23 cellular contexts compared by ENCODE assay signal in genomic region chr17:31156326-31156725, GRCh38.
DNase-seq lines count a peak whose midpoint lies in the region; ATAC-seq, FAIRE-seq and TF ChIP-seq lines count a peak whose summit lies in the region.
"Had no signal": no experiment of that assay in that cellular context is flagged by ENCODE, and none has a peak within 500 bp of the region (broad histone marks: within the 10 kb centered on the region; RNA-seq: fewer than 3 reads in every experiment).

No MANE protein-coding gene starts in this region.

- H3K36me3 Mint-ChIP-seq in astrocyte (ENCODE audit: low read depth, unreplicated experiment) (peaks cover 2% of the 10 kb centered on the region), glutamatergic neuron (ENCODE audit: unreplicated experiment) (no peaks in the 10 kb centered on the region)

- peaks cover 3% of the 10 kb centered on the region for H3K36me3 ChIP-seq in astrocyte (ENCODE audit: insufficient read depth, low read length)

- H3K9me3 Mint-ChIP-seq in astrocyte (ENCODE audit: unreplicated experiment) (no peaks in the 10 kb centered on the region), glutamatergic neuron (ENCODE audit: unreplicated experiment) (no peaks in the 10 kb centered on the region)

- H3K4me1 Mint-ChIP-seq in astrocyte (ENCODE audit: low read depth, unreplicated experiment) (peaks cover 19% of the 10 kb centered on the region), glutamatergic neuron (ENCODE audit: low read depth, unreplicated experiment) (no peaks in the 10 kb centered on the region)

- peaks cover 18% of the 10 kb centered on the region for H3K4me1 ChIP-seq in astrocyte (ENCODE audit: insufficient read depth, low read length)
- H3K4me1 ChIP-seq: ascending aorta; BLaER1 treated with 17β-estradiol and CSF1 and Interleukin-3, amounts not matched to agents 10 nM and 100 nM; parathyroid adenoma; vagina had no signal

- H3K27me3 Mint-ChIP-seq in astrocyte (ENCODE audit: low read depth, unreplicated experiment), result no peaks in the 10 kb centered on the region
- no peaks in the 10 kb centered on the region for H3K27me3 Mint-ChIP-seq in glutamatergic neuron (ENCODE audit: unreplicated experiment)
- H3K27me3 Mint-ChIP-seq: dendritic cell treated with granulocyte-macrophage colony-stimulating factor and Interleukin-4, amounts not matched to agents 40 ng/mL and 50 ng/mL, for 4 days; naive B cell had no signal

- DNase-seq in GM04504 (ENCODE audit: low read depth) (peak; percentile 29), astrocyte (ENCODE audit: low read depth) (peak; percentile 88), fibroblast of villous mesenchyme (ENCODE audit: low read depth) (peak; percentile 54), C1 segment of cervical spinal cord (lab: John Stamatoyannopoulos, UW) (no peak), glutamatergic neuron (no peak)
- DNase-seq: activated CD4-positive, alpha-beta T cell treated with anti-CD3 and anti-CD28 coated beads for 48 hours; erythroblast; kidney; MG63; naive B cell; NCI-H146; NCI-H82; small intestine; stimulated activated CD8-positive, alpha-beta memory T cell treated with anti-CD3 and anti-CD28 coated beads, Interleukin-4, amount 100 ng/mL, for 48 hours had no signal

- peak overlapping the region; percentile 62 for H3K9ac ChIP-seq in astrocyte (ENCODE audit: low read length)
- H3K9ac ChIP-seq: BLaER1 treated with 17β-estradiol and CSF1 and Interleukin-3, amounts not matched to agents 10 nM and 100 nM; parathyroid adenoma had no signal

- H3K27ac ChIP-seq in astrocyte (ENCODE audit: low read depth, low read length), result peak overlapping the region; percentile 66
- H3K27ac ChIP-seq: ascending aorta; BLaER1 treated with 17β-estradiol and CSF1 and Interleukin-3, amounts not matched to agents 10 nM and 100 nM; hepatocyte; parathyroid adenoma; vagina had no signal

- peaks cover 3% of the 10 kb centered on the region for H4K20me1 ChIP-seq in astrocyte (ENCODE audit: insufficient read depth, low read length)
- H4K20me1 ChIP-seq: BLaER1 treated with 17β-estradiol and CSF1 and Interleukin-3, amounts not matched to agents 10 nM and 100 nM had no signal

- peak; percentile 54 for FAIRE-seq in astrocyte (lab: Jason Lieb, UNC)
- FAIRE-seq: H1, small intestine had no signal

- no peaks in the 10 kb centered on the region for H3K9me3 ChIP-seq in astrocyte (ENCODE audit: insufficient read depth, low read depth, low read length)
- H3K9me3 ChIP-seq: vagina had no signal

- peak overlapping the region; percentile 20 for H3K4me2 ChIP-seq in astrocyte (ENCODE audit: low read length)
- H3K4me2 ChIP-seq: BLaER1 treated with 17β-estradiol and CSF1 and Interleukin-3, amounts not matched to agents 10 nM and 100 nM; hepatocyte had no signal

- ATAC-seq in GM18861 (IDR thresholded peaks at IDR 0.05; ENCODE audit: unreplicated experiment), result no peak
- no peak for ATAC-seq in GM19035 (IDR thresholded peaks at IDR 0.05; ENCODE audit: unreplicated experiment)

- H3K27me3 ChIP-seq in astrocyte (ENCODE audit: insufficient read depth, low read length), result no peaks in the 10 kb centered on the region
- H3K27me3 ChIP-seq: ascending aorta; BLaER1 treated with 17β-estradiol and CSF1 and Interleukin-3, amounts not matched to agents 10 nM and 100 nM; hepatocyte; MG63; vagina had no signal

- H3K4me3 Mint-ChIP-seq in astrocyte (ENCODE audit: unreplicated experiment), result no peak overlapping the region
- no peak overlapping the region for H3K4me3 Mint-ChIP-seq in glutamatergic neuron (ENCODE audit: unreplicated experiment)
- H3K4me3 Mint-ChIP-seq: dendritic cell treated with granulocyte-macrophage colony-stimulating factor and Interleukin-4, amounts not matched to agents 40 ng/mL and 50 ng/mL, for 4 days; naive B cell had no signal

- H3K79me2 ChIP-seq in astrocyte (ENCODE audit: insufficient read depth, low read length), result peaks cover 16% of the 10 kb centered on the region

- H3K4me3 ChIP-seq in astrocyte (ENCODE audit: insufficient read depth, low read depth, low read length), result no peak overlapping the region
- H3K4me3 ChIP-seq in fibroblast of villous mesenchyme (ENCODE audit: low read depth, low read length), result no peak overlapping the region
- H3K4me3 ChIP-seq: ascending aorta; BLaER1 treated with 17β-estradiol and CSF1 and Interleukin-3, amounts not matched to agents 10 nM and 100 nM; hepatocyte; MG63; vagina had no signal

- peak overlapping the region; percentile 35 for H3K27ac Mint-ChIP-seq in astrocyte (ENCODE audit: unreplicated experiment)
- H3K27ac Mint-ChIP-seq in glutamatergic neuron (ENCODE audit: unreplicated experiment), result no peak overlapping the region
- H3K27ac Mint-ChIP-seq: dendritic cell treated with granulocyte-macrophage colony-stimulating factor and Interleukin-4, amounts not matched to agents 40 ng/mL and 50 ng/mL, for 4 days had no signal

- H2AFZ ChIP-seq in astrocyte (ENCODE audit: low read depth, low read length), result no peak overlapping the region
- H2AFZ ChIP-seq: hepatocyte, parathyroid adenoma had no signal

- no peak for TF ChIP-seq CTCF in astrocyte (IDR thresholded peaks at IDR 0.05; ENCODE audit: insufficient read depth, low read depth, low read length)
- TF ChIP-seq CTCF in fibroblast of villous mesenchyme (IDR thresholded peaks at IDR 0.05; ENCODE audit: insufficient read depth, low read depth, low read length), result no peak
- TF ChIP-seq CTCF in glutamatergic neuron (IDR thresholded peaks at IDR 0.05; ENCODE audit: partially characterized antibody, unreplicated experiment), result no peak

Comparison
In these comparisons a context has a peak if more than half of its experiments do, and no peak if none do; other contexts are left out.
1. DNase-seq: peak in GM04504 (single experiment), astrocyte (single experiment) and fibroblast of villous mesenchyme (single experiment); none in C1 segment of cervical spinal cord (0 of 14) and glutamatergic neuron (single experiment).